Comparison of ENCODE assay signal across 26 cellular contexts in the genomic region with DNA sequence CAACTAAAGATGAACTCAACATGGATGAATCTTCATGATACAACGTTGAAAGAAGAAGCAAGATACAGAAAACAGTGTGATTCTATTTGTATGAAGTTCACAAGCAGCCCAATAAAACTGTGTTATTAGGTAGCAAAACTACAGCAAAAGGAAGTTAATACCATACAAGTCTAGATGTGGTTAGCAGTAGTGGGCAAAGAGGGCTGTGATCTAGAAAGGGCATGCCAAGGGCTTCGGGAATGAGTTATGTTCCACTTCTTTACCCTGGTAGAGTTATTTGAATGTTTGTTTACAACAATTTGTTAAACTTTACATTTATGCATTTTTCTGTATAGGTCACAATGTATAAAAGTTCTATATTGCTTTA. TPM values are rescaled to one million over a fixed set of nuclear protein-coding genes. Genes with fewer than 3 reads are reported as not detected.
A peak's percentile ranks its signal among the peaks of the same experiment; 100 is the strongest.
DNase-seq lines count a peak whose midpoint lies in the region; ATAC-seq and TF ChIP-seq lines count a peak whose summit lies in the region.
"Had no signal": no experiment of that assay in that cellular context is flagged by ENCODE, and none has a peak within 500 bp of the region (broad histone marks: within the 10 kb centered on the region; RNA-seq: fewer than 3 reads in every experiment).

No MANE protein-coding gene starts in this region.

- peaks cover 3% of the 10 kb centered on the region for H3K27me3 Mint-ChIP-seq in activated T-cell treated with anti-CD3 and anti-CD28 coated beads, Interleukin-2, amount 50 U/mL, for 24 hours
- peaks cover 0 to 4% of the 10 kb centered on the region in 2 donors for H3K27me3 Mint-ChIP-seq in CD8-positive, alpha-beta memory T cell
- no peaks in the 10 kb centered on the region for H3K27me3 Mint-ChIP-seq in activated T-helper 17 cell treated with anti-CD3 and anti-CD28 coated beads, Interleukin-2, amount 50 U/mL, for 72 hours
- no peaks in the 10 kb centered on the region for H3K27me3 Mint-ChIP-seq in natural killer cell treated with Interleukin-12 subunit alpha and Interleukin-12 subunit beta and Interleukin-15 and Interleukin-18, amount 100 ng/mL, for 72 hours

- no peak for DNase-seq in activated T-cell treated with anti-CD3 and anti-CD28 coated beads, Interleukin-2, amount 50 U/mL, for 24 hours
- DNase-seq in activated T-cell treated with anti-CD3 and anti-CD28 coated beads for 4 hours: no peak
- no peak for DNase-seq in CD8-positive, alpha-beta memory T cell
- no peak for DNase-seq in natural killer cell treated with Interleukin-12 subunit alpha and Interleukin-12 subunit beta and Interleukin-15 and Interleukin-18, amount 100 ng/mL, for 72 hours (ENCODE audit: low spot score)
- DNase-seq in KG1 (lab: John Stamatoyannopoulos, UW): no peak
- DNase-seq in esophagus squamous epithelium (lab: John Stamatoyannopoulos, UW): no peak
- no peak for DNase-seq in amygdala (lab: John Stamatoyannopoulos, UW)
- DNase-seq: C1 segment of cervical spinal cord; dermis blood vessel endothelial cell; HCEC 1CT; midbrain; NCI-H1092 treated with DMSO at 0.1 percent for 48 hours; NCI-H2029; NCI-H526 treated with DMSO at 0.1 percent for 48 hours; nephron progenitor cell; SJCRH30; stimulated activated CD4-positive, alpha-beta T cell treated with anti-CD3 and anti-CD28 coated beads, Interleukin-2, amount 100 ng/mL, for 48 hours; testis; uterus had no signal

- H3K27me3 ChIP-seq in CD8-positive, alpha-beta memory T cell (ENCODE audit: insufficient read depth, low read length, poor library complexity, severe bottlenecking): no peaks in the 10 kb centered on the region
- H3K27me3 ChIP-seq in esophagus squamous epithelium: peaks cover 0 to 85% (median 0%) of the 10 kb centered on the region in 4 donors
- H3K27me3 ChIP-seq: ascending aorta, right atrium auricular region, SJCRH30, testis had no signal

- H3K4me1 Mint-ChIP-seq in activated T-cell treated with anti-CD3 and anti-CD28 coated beads, Interleukin-2, amount 50 U/mL, for 24 hours (ENCODE audit: low read depth): peaks cover 66% of the 10 kb centered on the region
- peaks cover 51 to 63% (median 61%) of the 10 kb centered on the region in 3 donors for H3K4me1 Mint-ChIP-seq in CD8-positive, alpha-beta memory T cell
- H3K4me1 Mint-ChIP-seq in activated T-helper 17 cell treated with anti-CD3 and anti-CD28 coated beads, Interleukin-2, amount 50 U/mL, for 72 hours: peaks cover 19% of the 10 kb centered on the region
- H3K4me1 Mint-ChIP-seq in natural killer cell treated with Interleukin-12 subunit alpha and Interleukin-12 subunit beta and Interleukin-15 and Interleukin-18, amount 100 ng/mL, for 72 hours (ENCODE audit: low read depth in 2 of 2): peaks cover 51 to 72% of the 10 kb centered on the region in 2 donors
- H3K4me1 Mint-ChIP-seq: nephron progenitor cell had no signal

- H3K27ac Mint-ChIP-seq in activated T-cell treated with anti-CD3 and anti-CD28 coated beads, Interleukin-2, amount 50 U/mL, for 24 hours: peak overlapping the region; percentile 93
- H3K27ac Mint-ChIP-seq in CD8-positive, alpha-beta memory T cell: peak overlapping the region; percentile 72 to 96 (median 90)
- peak overlapping the region; percentile 80 for H3K27ac Mint-ChIP-seq in activated T-helper 17 cell treated with anti-CD3 and anti-CD28 coated beads, Interleukin-2, amount 50 U/mL, for 72 hours
- peak overlapping the region; percentile 86 to 92 for H3K27ac Mint-ChIP-seq in natural killer cell treated with Interleukin-12 subunit alpha and Interleukin-12 subunit beta and Interleukin-15 and Interleukin-18, amount 100 ng/mL, for 72 hours
- H3K27ac Mint-ChIP-seq: nephron progenitor cell had no signal

- TF ChIP-seq POLR2A in esophagus squamous epithelium (IDR thresholded peaks at IDR 0.05): no peak

- no peak for TF ChIP-seq CTCF in esophagus squamous epithelium (IDR thresholded peaks at IDR 0.05)

- no peaks in the 10 kb centered on the region for H3K9me3 ChIP-seq in CD8-positive, alpha-beta memory T cell (ENCODE audit: low read length)
- no peaks in the 10 kb centered on the region for H3K9me3 ChIP-seq in esophagus squamous epithelium
- H3K9me3 ChIP-seq: ascending aorta, right atrium auricular region, SJCRH30, testis, uterus had no signal

- intact Hi-C loops in esophagus squamous epithelium (cut with DNase I): no loop called here

- peaks cover 93% of the 10 kb centered on the region for H3K36me3 Mint-ChIP-seq in activated T-cell treated with anti-CD3 and anti-CD28 coated beads, Interleukin-2, amount 50 U/mL, for 24 hours (ENCODE audit: low read depth)
- no peaks in the 10 kb centered on the region for H3K36me3 Mint-ChIP-seq in CD8-positive, alpha-beta memory T cell
- H3K36me3 Mint-ChIP-seq in activated T-helper 17 cell treated with anti-CD3 and anti-CD28 coated beads, Interleukin-2, amount 50 U/mL, for 72 hours (ENCODE audit: low read depth): peaks cover 95% of the 10 kb centered on the region
- H3K36me3 Mint-ChIP-seq in natural killer cell treated with Interleukin-12 subunit alpha and Interleukin-12 subunit beta and Interleukin-15 and Interleukin-18, amount 100 ng/mL, for 72 hours: peaks cover 22% of the 10 kb centered on the region

- POLR2A ChIA-PET in CD8-positive, alpha-beta memory T cell (lab: Charles Lee): interaction anchor here (0.9 to 2.4 kb wide), 2 partner anchors 15 to 18 kb away, joined by 3 to 9 read pairs; no protein-coding TSS in a partner anchor

- 61 to 62% methylated on average over 2 of the region's 2 CpGs for WGBS in esophagus squamous epithelium, 2 donors

- peaks cover 19% of the 10 kb centered on the region for H3K4me1 ChIP-seq in CD8-positive, alpha-beta memory T cell (ENCODE audit: insufficient read depth, low read length)
- no peaks in the 10 kb centered on the region for H3K4me1 ChIP-seq in esophagus squamous epithelium
- H3K4me1 ChIP-seq: ascending aorta, parathyroid adenoma, right atrium auricular region, SJCRH30, testis, uterus had no signal

- H3K4me3 Mint-ChIP-seq in activated T-cell treated with anti-CD3 and anti-CD28 coated beads, Interleukin-2, amount 50 U/mL, for 24 hours: peak overlapping the region; percentile 51
- peak overlapping the region; percentile 50 to 83 (median 79) for H3K4me3 Mint-ChIP-seq in CD8-positive, alpha-beta memory T cell
- peak overlapping the region; percentile 67 for H3K4me3 Mint-ChIP-seq in activated T-helper 17 cell treated with anti-CD3 and anti-CD28 coated beads, Interleukin-2, amount 50 U/mL, for 72 hours
- peak overlapping the region; percentile 76 for H3K4me3 Mint-ChIP-seq in natural killer cell treated with Interleukin-12 subunit alpha and Interleukin-12 subunit beta and Interleukin-15 and Interleukin-18, amount 100 ng/mL, for 72 hours
- H3K4me3 Mint-ChIP-seq: nephron progenitor cell; stimulated activated memory B cell treated with anti-CD40 and anti-IgM and Interleukin-4, amounts not matched to agents 10 μg/mL and 1 μg/mL and 100 μg/mL, for 72 hours had no signal

- H3K9me3 Mint-ChIP-seq in activated T-cell treated with anti-CD3 and anti-CD28 coated beads, Interleukin-2, amount 50 U/mL, for 24 hours: no peaks in the 10 kb centered on the region
- H3K9me3 Mint-ChIP-seq in CD8-positive, alpha-beta memory T cell: no peaks in the 10 kb centered on the region
- H3K9me3 Mint-ChIP-seq in activated T-helper 17 cell treated with anti-CD3 and anti-CD28 coated beads, Interleukin-2, amount 50 U/mL, for 72 hours: no peaks in the 10 kb centered on the region
- H3K9me3 Mint-ChIP-seq in natural killer cell treated with Interleukin-12 subunit alpha and Interleukin-12 subunit beta and Interleukin-15 and Interleukin-18, amount 100 ng/mL, for 72 hours: no peaks in the 10 kb centered on the region
- H3K9me3 Mint-ChIP-seq: nephron progenitor cell; stimulated activated memory B cell treated with anti-CD40 and anti-IgM and Interleukin-4, amounts not matched to agents 10 μg/mL and 1 μg/mL and 100 μg/mL, for 72 hours had no signal

- no peaks in the 10 kb centered on the region for H3K36me3 ChIP-seq in CD8-positive, alpha-beta memory T cell (ENCODE audit: insufficient read depth, low read length)
- no peaks in the 10 kb centered on the region for H3K36me3 ChIP-seq in esophagus squamous epithelium
- H3K36me3 ChIP-seq: ascending aorta, right atrium auricular region, SJCRH30, uterus had no signal

- peak; percentile 16 for ATAC-seq in activated T-helper 17 cell treated with anti-CD3 and anti-CD28 coated beads, Interleukin-2, amount 50 U/mL, for 72 hours (replicated peaks)
- ATAC-seq in natural killer cell treated with Interleukin-12 subunit alpha and Interleukin-12 subunit beta and Interleukin-15 and Interleukin-18, amount 100 ng/mL, for 72 hours: peak in 1 of 2 donors; percentile 2
- ATAC-seq: Panc1; stimulated activated memory B cell treated with anti-CD40 and anti-IgM and Interleukin-4, amounts not matched to agents 10 μg/mL and 1 μg/mL and 100 μg/mL, for 72 hours had no signal

- H3K4me3 ChIP-seq in CD8-positive, alpha-beta memory T cell (ENCODE audit: low read length): peak overlapping the region; percentile 3
- H3K4me3 ChIP-seq in esophagus squamous epithelium: no peak overlapping the region
- H3K4me3 ChIP-seq: ascending aorta, right atrium auricular region, SJCRH30, testis, uterus had no signal

- CTCF ChIA-PET in CD8-positive, alpha-beta memory T cell (lab: Charles Lee): no interaction called here

- H3K27ac ChIP-seq in CD8-positive, alpha-beta memory T cell (ENCODE audit: low read depth, low read length): peak overlapping the region; percentile 65
- no peak overlapping the region for H3K27ac ChIP-seq in esophagus squamous epithelium
- H3K27ac ChIP-seq: ascending aorta, parathyroid adenoma, right atrium auricular region, SJCRH30, testis, uterus had no signal

RNA-seq across cellular contexts. Expression of a gene that starts 9.2 kb away (rescaled TPM):
- total RNA-seq in CD8-positive, alpha-beta memory T cell: 100 to 1,000 TPM; 273 to 279 TPM
- 14.4 TPM for polyA plus RNA-seq in CD8-positive, alpha-beta memory T cell
- 10 to 100 TPM; 22.2 to 40.8 TPM for total RNA-seq in activated T-helper 17 cell treated with anti-CD3 and anti-CD28 coated beads, Interleukin-2, amount 50 U/mL, for 72 hours
- 100 to 1,000 TPM; 126 to 462 TPM for total RNA-seq in natural killer cell treated with Interleukin-12 subunit alpha and Interleukin-12 subunit beta and Interleukin-15 and Interleukin-18, amount 100 ng/mL, for 72 hours
- total RNA-seq in esophagus squamous epithelium: under 1 TPM in 2 of 4 donors, not detected in 2; 0.15 to 0.19 TPM
- total RNA-seq: ascending aorta, right atrium auricular region, SJCRH30, uterus had no signal
- polyA plus RNA-seq: keratinocyte had no signal

RNA-seq across cellular contexts. Expression of a gene that starts 30.1 kb away (rescaled TPM):
- 100 to 1,000 TPM; 583 to 628 TPM for total RNA-seq in CD8-positive, alpha-beta memory T cell
- 396 TPM for polyA plus RNA-seq in CD8-positive, alpha-beta memory T cell
- 100 to 1,000 TPM; 262 to 416 TPM for total RNA-seq in activated T-helper 17 cell treated with anti-CD3 and anti-CD28 coated beads, Interleukin-2, amount 50 U/mL, for 72 hours
- total RNA-seq in natural killer cell treated with Interleukin-12 subunit alpha and Interleukin-12 subunit beta and Interleukin-15 and Interleukin-18, amount 100 ng/mL, for 72 hours: 100 to 1,000 TPM; 417 to 446 TPM
- 100 to 1,000 TPM in 3 of 4 donors, 10 to 100 TPM in 1; 93.9 to 156 (median 129) TPM for total RNA-seq in esophagus squamous epithelium

Comparison
In these comparisons a context has a peak if more than half of its experiments do, and no peak if none do; other contexts are left out.
1. RNA of a gene that starts 9.2 kb away (total RNA-seq): 126 to 462 TPM in natural killer cell treated with Interleukin-12 subunit alpha and Interleukin-12 subunit beta and Interleukin-15 and Interleukin-18, amount 100 ng/mL, for 72 hours, 273 to 279 TPM in CD8-positive, alpha-beta memory T cell and 22.2 to 40.8 TPM in activated T-helper 17 cell treated with anti-CD3 and anti-CD28 coated beads, Interleukin-2, amount 50 U/mL, for 72 hours; 0.15 to 0.19 TPM in esophagus squamous epithelium; every median in the first group is over 10 times any median in the second.
2. Peak in every context shown above with its lines, with median percentiles within 50 percentile points of each other: H3K27ac Mint-ChIP-seq and H3K4me3 Mint-ChIP-seq.